In the genomic region with DNA sequence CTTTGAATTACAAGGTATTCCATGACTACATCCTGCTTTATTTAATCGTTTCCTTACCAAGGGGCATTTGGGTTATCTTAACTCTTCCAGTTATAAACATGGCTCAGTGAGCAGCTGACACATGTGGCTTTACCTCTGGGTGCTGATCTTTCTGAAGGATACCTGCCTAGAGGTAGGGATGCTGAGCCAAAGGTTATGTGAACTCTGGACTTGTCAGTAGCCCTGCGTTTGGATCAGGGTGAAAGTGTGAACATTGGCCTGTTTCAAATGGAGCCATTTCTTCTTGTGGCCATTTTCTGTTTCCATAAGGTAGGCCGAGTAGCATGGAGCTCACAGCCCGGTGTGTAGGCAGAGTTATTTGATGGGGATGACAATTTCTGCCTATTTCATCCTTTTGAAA, we compare ENCODE assay signal across 23 cellular contexts.
"Had no signal": no experiment of that assay in that cellular context is flagged by ENCODE, and none has a peak within 500 bp of the region (broad histone marks: within the 10 kb centered on the region; RNA-seq: fewer than 3 reads in every experiment).

No MANE protein-coding gene starts in this region.

- ATAC-seq: esophagus mucosa; gastrocnemius medialis; heart left ventricle; left cardiac atrium; lower lobe of right lung; natural killer cell; sciatic nerve; stimulated activated effector memory CD8-positive, alpha-beta T cell treated with anti-CD3 and anti-CD28 coated beads, Interleukin-12 subunit alpha, Interleukin-12 subunit beta, amount 100 ng/mL, for 72 hours had no signal

- H2AFZ ChIP-seq: hepatocyte, parathyroid adenoma had no signal

- DNase-seq: cerebellar nuclear complex; cortex of kidney; dorsolateral prefrontal cortex; effector CD4-positive, alpha-beta T cell; foreskin fibroblast; gastrocnemius medialis; heart left ventricle; left cardiac atrium; left ventricle myocardium inferior; lower lobe of right lung; natural killer cell; stimulated activated CD4-positive, alpha-beta T cell treated with anti-CD3 and anti-CD28 coated beads, Interleukin-2, amount 100 ng/mL, for 24 hours; stimulated activated CD4-positive, alpha-beta T cell treated with anti-CD3 and anti-CD28 coated beads, Interleukin-4, amount 100 ng/mL, for 24 hours; stimulated activated naive CD4-positive, alpha-beta T cell treated with Interleukin-2 at 50 U/mL for 16 hours; stomach; thyroid gland; trophoblast cell had no signal

- H3K36me3 ChIP-seq: gastrocnemius medialis, heart left ventricle, left ventricle myocardium inferior, right atrium auricular region, stomach, thyroid gland had no signal

- H3K9me3 ChIP-seq: gastrocnemius medialis, heart left ventricle, left ventricle myocardium inferior, lower lobe of right lung, right atrium auricular region, stomach, thyroid gland had no signal

- H3K4me2 ChIP-seq: hepatocyte had no signal

- H3K4me1 ChIP-seq: gastrocnemius medialis, left ventricle myocardium inferior, parathyroid adenoma, right atrium auricular region, thyroid gland had no signal

- H3K9ac ChIP-seq: parathyroid adenoma had no signal

- H3K79me2 ChIP-seq: hepatocyte, parathyroid adenoma had no signal

- H3K4me3 ChIP-seq: dorsolateral prefrontal cortex, gastrocnemius medialis, heart left ventricle, hepatocyte, left ventricle myocardium inferior, lower lobe of right lung, right atrium auricular region, stomach, thyroid gland had no signal

- H3K27me3 ChIP-seq: dorsolateral prefrontal cortex, gastrocnemius medialis, heart left ventricle, hepatocyte, right atrium auricular region, stomach, thyroid gland had no signal

- H3K27ac ChIP-seq: gastrocnemius medialis, heart left ventricle, hepatocyte, left ventricle myocardium inferior, lower lobe of right lung, parathyroid adenoma, right atrium auricular region, stomach, thyroid gland had no signal
